ENCODE assay signal across 14 cellular contexts in the genomic region with DNA sequence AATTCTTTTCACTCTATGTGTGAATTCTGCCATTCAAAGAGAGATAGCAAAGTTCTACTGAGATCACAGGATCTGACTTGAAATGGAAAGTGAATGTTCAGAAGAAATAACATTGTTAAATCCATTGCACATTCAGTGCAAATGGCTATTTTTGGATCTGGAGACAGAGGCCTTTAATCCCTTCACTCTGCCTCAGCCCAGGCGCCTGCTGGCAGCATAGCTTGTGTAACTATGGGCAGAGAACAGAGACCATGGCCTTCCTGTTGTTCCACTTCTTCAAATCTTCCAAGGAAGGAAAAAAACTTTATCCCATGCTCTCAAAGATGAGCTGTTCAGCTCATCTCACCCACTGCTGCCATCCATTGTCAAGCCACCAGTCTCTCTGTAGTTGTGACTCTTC.
"Had no signal": no experiment of that assay in that cellular context is flagged by ENCODE, and none has a peak within 500 bp of the region (broad histone marks: within the 10 kb centered on the region; RNA-seq: fewer than 3 reads in every experiment).

No MANE protein-coding gene starts in this region.

- H3K9me3 ChIP-seq: upper lobe of left lung had no signal

- H3K9ac ChIP-seq: parathyroid adenoma had no signal

- H2AFZ ChIP-seq: parathyroid adenoma had no signal

- H3K4me3 ChIP-seq: smooth muscle cell, upper lobe of left lung had no signal

- H3K4me1 ChIP-seq: foreskin keratinocyte, parathyroid adenoma, upper lobe of left lung had no signal

- H3K27me3 ChIP-seq: upper lobe of left lung had no signal

- H3K79me2 ChIP-seq: parathyroid adenoma had no signal

- DNase-seq: activated CD4-positive, alpha-beta T cell treated with anti-CD3 and anti-CD28 coated beads for 1 hour; activated CD4-positive, alpha-beta T cell treated with anti-CD3 and anti-CD28 coated beads, Interleukin-2, amount 50 U/mL, for 48 hours; activated CD8-positive, alpha-beta memory T cell treated with anti-CD3 and anti-CD28 coated beads, Interleukin-2, amount 10 ng/mL, durations not matched to agents 7 days and 5 days; activated effector memory CD4-positive, alpha-beta T cell treated with Interleukin-2 at 50 U/mL for 16 hours; activated T-cell treated with anti-CD3 and anti-CD28 coated beads, Interleukin-2, amount 50 U/mL, for 24 hours; amniotic stem cell; foreskin keratinocyte; kidney; naive B cell; upper lobe of left lung had no signal

- H3K36me3 ChIP-seq: upper lobe of left lung had no signal

- H3K27ac ChIP-seq: foreskin keratinocyte, parathyroid adenoma, upper lobe of left lung had no signal

- H3K4me2 ChIP-seq: smooth muscle cell had no signal

- FAIRE-seq: kidney had no signal

- ATAC-seq: activated CD8-positive, alpha-beta memory T cell treated with anti-CD3 and anti-CD28 coated beads, Interleukin-2, amount 10 ng/mL, durations not matched to agents 7 days and 5 days; activated naive CD4-positive, alpha-beta T cell treated with anti-CD3 and anti-CD28 coated beads, Interleukin-2, amount 50 U/mL, for 72 hours; foreskin keratinocyte; stimulated activated memory B cell treated with anti-CD40 and anti-IgM and Interleukin-4, amounts not matched to agents 10 μg/mL and 1 μg/mL and 100 μg/mL, for 72 hours had no signal
